In genomic region chr2:168526641-168527040, GRCh38 we compare ENCODE assay signal across 15 cellular contexts.
A peak's percentile ranks its signal among the peaks of the same experiment; 100 is the strongest.
DNase-seq lines count a peak whose midpoint lies in the region; ATAC-seq and TF ChIP-seq lines count a peak whose summit lies in the region.
"Had no signal": no experiment of that assay in that cellular context is flagged by ENCODE, and none has a peak within 500 bp of the region (broad histone marks: within the 10 kb centered on the region; RNA-seq: fewer than 3 reads in every experiment).

No MANE protein-coding gene starts in this region.

- DNase-seq in NCI-H2227 (lab: John Stamatoyannopoulos, UW; ENCODE audit: unreplicated experiment), result peak; percentile 23
- peak; percentile 48 for DNase-seq in cerebellum (ENCODE audit: low spot score)
- no peak for DNase-seq in left ventricle myocardium inferior
- no peak for DNase-seq in NCI-H510A treated with DMSO at 0.1 percent for 48 hours (lab: John Stamatoyannopoulos, UW)
- DNase-seq in activated naive CD4-positive, alpha-beta T cell treated with anti-CD3 and anti-CD28 coated beads, Interleukin-2, amount 50 U/mL, for 72 hours (ENCODE audit: low spot score in 2 of 2), result no peak
- DNase-seq in NCI-H69 (lab: John Stamatoyannopoulos, UW), result no peak
- DNase-seq: activated T-cell treated with anti-CD3 and anti-CD28 coated beads for 4 hours; Karpas-422; NCI-H2107; stimulated activated naive CD4-positive, alpha-beta T cell treated with Interleukin-2 at 50 U/mL for 16 hours had no signal

- H3K27me3 ChIP-seq in left ventricle myocardium inferior (ENCODE audit: low read depth) (no peaks in the 10 kb centered on the region), stomach smooth muscle (ENCODE audit: control insufficient read depth in 1 of 2, insufficient read depth in 2 of 2, low read length in 2 of 2) (no peaks in the 10 kb centered on the region)
- H3K27me3 ChIP-seq: right lobe of liver had no signal

- H3K4me3 ChIP-seq in left ventricle myocardium inferior, result peak overlapping the region; percentile 22
- H3K4me3 ChIP-seq in stomach smooth muscle (ENCODE audit: low read length in 2 of 2), result no peak overlapping the region
- H3K4me3 ChIP-seq: right lobe of liver had no signal

- H3K36me3 Mint-ChIP-seq in activated naive CD4-positive, alpha-beta T cell treated with anti-CD3 and anti-CD28 coated beads, Interleukin-2, amount 50 U/mL, for 72 hours, result peaks cover 0 to 7% of the 10 kb centered on the region in 2 donors

- no peaks in the 10 kb centered on the region for H3K9me3 Mint-ChIP-seq in activated naive CD4-positive, alpha-beta T cell treated with anti-CD3 and anti-CD28 coated beads, Interleukin-2, amount 50 U/mL, for 72 hours
- H3K9me3 Mint-ChIP-seq: nephron had no signal

- H3K27ac ChIP-seq in left ventricle myocardium inferior (replicated peaks), result peak overlapping the region; percentile 90
- H3K27ac ChIP-seq in stomach smooth muscle (ENCODE audit: low read length), result peak overlapping the region; percentile 4
- H3K27ac ChIP-seq: right lobe of liver had no signal

- no peak for TF ChIP-seq CTCF in left ventricle myocardium inferior (IDR thresholded peaks at IDR 0.05; ENCODE audit: borderline replicate concordance)

- H3K9me3 ChIP-seq in left ventricle myocardium inferior (replicated peaks) (no peaks in the 10 kb centered on the region), stomach smooth muscle (ENCODE audit: control insufficient read depth in 2 of 2, low read length in 2 of 2) (no peaks in the 10 kb centered on the region)
- H3K9me3 ChIP-seq: right lobe of liver had no signal

- no peak overlapping the region for H3K27ac Mint-ChIP-seq in activated naive CD4-positive, alpha-beta T cell treated with anti-CD3 and anti-CD28 coated beads, Interleukin-2, amount 50 U/mL, for 72 hours

- H3K36me3 ChIP-seq in left ventricle myocardium inferior (no peaks in the 10 kb centered on the region), stomach smooth muscle (ENCODE audit: control insufficient read depth in 2 of 2, insufficient read depth in 2 of 2, low read length in 2 of 2) (no peaks in the 10 kb centered on the region)
- H3K36me3 ChIP-seq: right lobe of liver had no signal

- H3K4me1 ChIP-seq in left ventricle myocardium inferior (peaks cover 97% of the 10 kb centered on the region), stomach smooth muscle (ENCODE audit: control insufficient read depth, insufficient read depth, low read length) (peaks cover 15% of the 10 kb centered on the region)
- H3K4me1 ChIP-seq: right lobe of liver had no signal

- intact Hi-C loops in left ventricle myocardium inferior (cut with micrococcal nuclease), result no loop called here

- no peak overlapping the region for H3K9ac ChIP-seq in stomach smooth muscle (ENCODE audit: low read length in 2 of 2)

- no peak for ATAC-seq in GM21390 (IDR thresholded peaks at IDR 0.05; ENCODE audit: unreplicated experiment)
- no peak for ATAC-seq in activated naive CD4-positive, alpha-beta T cell treated with anti-CD3 and anti-CD28 coated beads, Interleukin-2, amount 50 U/mL, for 72 hours
- ATAC-seq: activated CD4-positive, CD25-positive, alpha-beta regulatory T cell treated with anti-CD3 and anti-CD28 coated beads, Interleukin-2, amount 50 U/mL, for 24 hours had no signal

Comparison
In these comparisons a context has a peak if more than half of its experiments do, and no peak if none do; other contexts are left out.
1. DNase-seq: peak in NCI-H2227 (single experiment) and cerebellum (single experiment); none in left ventricle myocardium inferior (single experiment), NCI-H510A treated with DMSO at 0.1 percent for 48 hours (single experiment), activated naive CD4-positive, alpha-beta T cell treated with anti-CD3 and anti-CD28 coated beads, Interleukin-2, amount 50 U/mL, for 72 hours (0 of 2) and NCI-H69 (single experiment).